Comparison of ENCODE assay signal across 1 cellular context in the genomic region with DNA sequence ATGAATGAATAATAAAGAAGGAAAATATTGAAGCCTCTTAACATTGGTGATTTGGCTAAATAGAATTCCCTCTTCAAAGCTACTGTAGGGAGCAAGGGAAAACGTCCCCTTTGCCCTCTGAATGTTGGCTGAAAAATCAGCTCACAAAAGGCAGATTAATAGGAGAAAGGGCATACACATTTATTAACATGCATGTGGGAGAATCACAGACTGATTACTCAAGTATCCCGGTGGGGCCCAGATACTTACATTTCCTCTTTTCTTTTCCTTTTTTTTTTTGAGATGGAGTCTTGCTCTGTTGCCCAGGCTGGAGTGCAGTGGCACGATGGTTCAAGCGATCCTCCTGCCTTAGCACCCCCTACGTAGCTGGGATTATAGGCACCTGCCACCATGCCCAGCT.
TF ChIP-seq lines count a peak whose summit lies in the region.

No MANE protein-coding gene starts in this region.

TF ChIP-seq in endothelial cell of umbilical vein, 7 proteins besides CTCF, POLR2A, EP300 and RAD21:
- TF ChIP-seq GATA2 (IDR thresholded peaks at IDR 0.05; ENCODE audit: insufficient read depth, insufficient read length, low read depth, low read length), result no peak
- TF ChIP-seq, protein P1, sequence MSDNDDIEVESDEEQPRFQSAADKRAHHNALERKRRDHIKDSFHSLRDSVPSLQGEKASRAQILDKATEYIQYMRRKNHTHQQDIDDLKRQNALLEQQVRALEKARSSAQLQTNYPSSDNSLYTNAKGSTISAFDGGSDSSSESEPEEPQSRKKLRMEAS (IDR thresholded peaks at IDR 0.05; ENCODE audit: insufficient read depth, insufficient read length), result no peak
- no peak for TF ChIP-seq EZH2 (IDR thresholded peaks at IDR 0.05; ENCODE audit: borderline replicate concordance, low read depth, low read length, severe bottlenecking)
- TF ChIP-seq POLR2AphosphoS5 (IDR thresholded peaks at IDR 0.05; ENCODE audit: insufficient read depth, low read depth, low read length), result no peak
- TF ChIP-seq FOS (IDR thresholded peaks at IDR 0.05; ENCODE audit: borderline replicate concordance, insufficient read depth, low read length), result no peak
